1 cellular context compared by ENCODE assay signal in genomic region chr7:4683884-4684565, GRCh38.
TF ChIP-seq lines count a peak whose summit lies in the region.

No MANE protein-coding gene starts in this region.

TF ChIP-seq in GM23338, 12 proteins besides CTCF, POLR2A, EP300 and RAD21 (continued from another document):
- TF ChIP-seq REST (IDR thresholded peaks at IDR 0.05; ENCODE audit: unreplicated experiment) (no peak), JUNB (IDR thresholded peaks at IDR 0.05; ENCODE audit: unreplicated experiment) (no peak), EZH2 (IDR thresholded peaks at IDR 0.05; ENCODE audit: low read depth, unreplicated experiment) (no peak), EZH2phosphoT487 (IDR thresholded peaks at IDR 0.05; ENCODE audit: unreplicated experiment) (no peak)
